In the genomic region with DNA sequence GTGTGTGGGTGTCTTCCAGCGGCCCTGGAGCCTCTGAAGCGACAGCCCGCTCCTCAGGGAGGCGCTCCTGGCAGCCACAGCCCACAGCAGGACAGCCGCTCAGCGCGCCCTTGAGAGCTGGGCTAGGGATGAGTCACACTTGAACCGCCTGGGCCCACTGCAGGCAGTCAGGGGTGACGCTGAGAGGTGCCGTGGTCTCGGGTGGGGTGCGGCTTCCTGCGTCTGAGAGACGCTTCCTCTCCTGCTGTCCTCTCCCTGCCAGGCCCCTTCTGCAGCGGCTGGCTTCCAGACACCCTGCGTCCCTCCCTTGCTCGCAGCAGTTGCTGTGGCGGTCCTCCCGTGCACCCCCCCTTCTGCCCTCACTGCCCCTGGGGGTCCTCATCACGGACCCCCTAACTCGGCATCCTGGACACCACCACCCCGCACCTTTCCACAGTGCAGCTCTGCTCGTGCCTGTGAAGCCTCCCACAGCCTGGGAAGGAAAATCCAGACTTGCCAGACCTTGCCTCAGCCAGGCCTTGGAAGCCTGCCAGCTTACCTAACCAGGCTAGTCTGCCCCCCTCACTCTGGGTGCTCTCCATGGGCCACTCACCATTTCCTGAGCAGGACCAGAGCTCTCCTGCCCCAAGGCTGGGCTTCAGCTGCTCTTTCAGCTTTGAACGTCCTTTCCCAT, we compare ENCODE assay signal across 8 cellular contexts. TPM values are rescaled to one million over a fixed set of nuclear protein-coding genes. Genes with fewer than 3 reads are reported as not detected.
DNase-seq lines count a peak whose midpoint lies in the region; ATAC-seq and TF ChIP-seq lines count a peak whose summit lies in the region.

No MANE protein-coding gene starts in this region.

- no peaks in the 10 kb centered on the region for H3K79me2 ChIP-seq in parathyroid adenoma

- H2AFZ ChIP-seq in parathyroid adenoma = no peak overlapping the region

- TF ChIP-seq POLR2A in esophagus squamous epithelium (IDR thresholded peaks at IDR 0.05) = no peak
- TF ChIP-seq POLR2A in tibial nerve (IDR thresholded peaks at IDR 0.05) = no peak

- DNase-seq in NCI-H748 (lab: John Stamatoyannopoulos, UW; ENCODE audit: unreplicated experiment) = peak; percentile 9
- no peak for DNase-seq in NCI-H748 treated with DMSO at 0.1 percent for 48 hours (lab: John Stamatoyannopoulos, UW)
- DNase-seq in NOMO-1 (lab: John Stamatoyannopoulos, UW; ENCODE audit: unreplicated experiment in 2 of 2) = peak; percentile 63 to 69
- DNase-seq in activated T-cell treated with anti-CD3 and anti-CD28 coated beads for 4 hours = peak; percentile 70
- DNase-seq in esophagus squamous epithelium (lab: John Stamatoyannopoulos, UW) = peak; percentile 11
- DNase-seq in tibial nerve (ENCODE audit: low spot score in 2 of 2) = peak in 1 of 2 donors; percentile 22

- H3K4me1 ChIP-seq in esophagus squamous epithelium (peaks cover 16 to 32% (median 24%) of the 10 kb centered on the region in 3 donors), parathyroid adenoma (no peaks in the 10 kb centered on the region), tibial nerve (peaks cover 0 to 19% (median 12%) of the 10 kb centered on the region in 4 donors)

- TF ChIP-seq CTCF in esophagus squamous epithelium (IDR thresholded peaks at IDR 0.05) (no peak), parathyroid adenoma (IDR thresholded peaks at IDR 0.05) (no peak), tibial nerve (IDR thresholded peaks at IDR 0.05) (no peak)

- intact Hi-C loops in esophagus squamous epithelium (cut with DNase I) = no loop called here

- no peak overlapping the region for H3K9ac ChIP-seq in parathyroid adenoma

- H3K36me3 ChIP-seq in esophagus squamous epithelium (peaks cover 0 to 24% (median 5%) of the 10 kb centered on the region in 3 donors), parathyroid adenoma (ENCODE audit: control insufficient read depth, insufficient read depth, low read length) (no peaks in the 10 kb centered on the region), tibial nerve (peaks cover 0 to 28% (median 0%) of the 10 kb centered on the region in 3 donors)

- peak; percentile 63 for ATAC-seq in HG03025 (IDR thresholded peaks at IDR 0.05; ENCODE audit: low FRiP score, unreplicated experiment)

- H3K9me3 ChIP-seq in esophagus squamous epithelium = no peaks in the 10 kb centered on the region
- H3K9me3 ChIP-seq in parathyroid adenoma (ENCODE audit: control insufficient read depth, low read length) = no peaks in the 10 kb centered on the region
- H3K9me3 ChIP-seq in tibial nerve = no peaks in the 10 kb centered on the region

- peak overlapping the region; percentile 22 for H3K4me2 ChIP-seq in parathyroid adenoma (ENCODE audit: low read length)

- peak overlapping the region; percentile 62 to 70 (median 68) for H3K27ac ChIP-seq in esophagus squamous epithelium
- H3K27ac ChIP-seq in parathyroid adenoma = no peak overlapping the region
- H3K27ac ChIP-seq in tibial nerve = peak overlapping the region; percentile 50 to 80 (median 73)

- 15 to 49% methylated on average over 2 to 10 of the region's 24 CpGs for WGBS in esophagus squamous epithelium, 2 donors
- WGBS in tibial nerve, 2 donors = 21 to 37% methylated on average over 23 to 24 of the region's 24 CpGs

- TF ChIP-seq EP300 in tibial nerve (IDR thresholded peaks at IDR 0.05) = no peak

- H3K4me3 ChIP-seq in esophagus squamous epithelium (peak overlapping the region in 2 of 4 donors; percentile 22 to 51), parathyroid adenoma (ENCODE audit: low read depth, low read length) (no peak overlapping the region), tibial nerve (peak overlapping the region in 1 of 4 donors; percentile 3)

- no peaks in the 10 kb centered on the region for H3K27me3 ChIP-seq in esophagus squamous epithelium
- no peaks in the 10 kb centered on the region for H3K27me3 ChIP-seq in parathyroid adenoma (ENCODE audit: control insufficient read depth, insufficient read depth, low read length)
- H3K27me3 ChIP-seq in tibial nerve = no peaks in the 10 kb centered on the region

RNA-seq across cellular contexts. Expression of a gene that starts 1.1 kb away (rescaled TPM):
- total RNA-seq in esophagus squamous epithelium = 1 to 10 TPM; 1.9 to 4.4 (median 3.4) TPM
- total RNA-seq in tibial nerve = 10 to 100 TPM; 16.5 to 34.5 (median 19.9) TPM

RNA-seq across cellular contexts. Expression of a gene that starts 56.3 kb away (rescaled TPM):
- total RNA-seq in esophagus squamous epithelium (10 to 100 TPM; 26.5 to 58.9 (median 39.7) TPM), tibial nerve (1 to 10 TPM; 1.8 to 8.7 (median 4.5) TPM)
